In genomic region chr1:19311931-19312781, GRCh38 we compare ENCODE assay signal across 8 cellular contexts. TPM values are rescaled to one million over a fixed set of nuclear protein-coding genes. Genes with fewer than 3 reads are reported as not detected.
DNase-seq lines count a peak whose midpoint lies in the region; ATAC-seq and TF ChIP-seq lines count a peak whose summit lies in the region.

Gene AKR7A2, minus strand, starts transcription at chr1:19312144. Its CDS starts 20 bp downstream, at chr1:19312124.
A gene with protein sequence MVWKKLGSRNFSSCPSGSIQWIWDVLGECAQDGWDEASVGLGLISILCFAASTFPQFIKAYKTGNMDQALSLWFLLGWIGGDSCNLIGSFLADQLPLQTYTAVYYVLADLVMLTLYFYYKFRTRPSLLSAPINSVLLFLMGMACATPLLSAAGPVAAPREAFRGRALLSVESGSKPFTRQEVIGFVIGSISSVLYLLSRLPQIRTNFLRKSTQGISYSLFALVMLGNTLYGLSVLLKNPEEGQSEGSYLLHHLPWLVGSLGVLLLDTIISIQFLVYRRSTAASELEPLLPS (plus strand): TSS chr1:19312326. CDS start chr1:19317678, 5,352 bp downstream.

- peak; percentile 72 for DNase-seq in DMS153 treated with DMSO at 0.1 percent for 48 hours (lab: John Stamatoyannopoulos, UW; ENCODE audit: unreplicated experiment)
- peak; percentile 68 for DNase-seq in Jurkat, Clone E6-1 (ENCODE audit: low read depth, low spot score)
- DNase-seq in PC-9, result peak; percentile 69 to 91
- DNase-seq in activated T-cell treated with anti-CD3 and anti-CD28 coated beads, Interleukin-2, amount 50 U/mL, for 72 hours, result peak; percentile 93 to 98
- peak; percentile 78 to 80 for DNase-seq in stimulated activated CD8-positive, alpha-beta memory T cell treated with anti-CD3 and anti-CD28 coated beads, Interleukin-7, amount 100 ng/mL, for 1 hour (ENCODE audit: low read depth in 2 of 2)

- CTCF ChIA-PET in PC-9 (lab: Charles Lee), result no interaction called here

- H3K27ac Mint-ChIP-seq in activated T-cell treated with anti-CD3 and anti-CD28 coated beads, Interleukin-2, amount 50 U/mL, for 72 hours, result peak within 1 kb of the TSS; percentile 56

- H3K27me3 Mint-ChIP-seq in activated T-cell treated with anti-CD3 and anti-CD28 coated beads, Interleukin-2, amount 50 U/mL, for 72 hours (ENCODE audit: low read depth), result no peaks in the 10 kb centered on the region

- no peaks in the 10 kb centered on the region for H3K36me3 ChIP-seq in PC-9 (ENCODE audit: low read depth)
- H3K36me3 ChIP-seq in muscle layer of colon (ENCODE audit: insufficient read depth, low read length), result peaks cover 22% of the 10 kb centered on the region

- peaks cover 12% of the 10 kb centered on the region for H3K79me2 ChIP-seq in PC-9 (ENCODE audit: low read depth)

- intact Hi-C loops in PC-9 (cut with micrococcal nuclease; ENCODE audit: unreplicated experiment), result loop anchor here (5.0 kb wide), 1 partner anchor 60 kb away; the partner anchor contains the start of genes EMC1 and MRTO4

- peak within 1 kb of the TSS; percentile 68 for H3K9ac ChIP-seq in muscle layer of colon (ENCODE audit: low read length)

- H3K4me3 ChIP-seq in Jurkat, Clone E6-1 (ENCODE audit: low read length), result peak within 1 kb of the TSS; percentile 85
- peak within 1 kb of the TSS; percentile 75 for H3K4me3 ChIP-seq in PC-9
- H3K4me3 ChIP-seq in muscle layer of colon (ENCODE audit: low read depth in 1 of 2, low read length in 2 of 2), result peak within 1 kb of the TSS; percentile 81 to 88

- H3K36me3 Mint-ChIP-seq in activated T-cell treated with anti-CD3 and anti-CD28 coated beads, Interleukin-2, amount 50 U/mL, for 72 hours (ENCODE audit: insufficient read depth in 2 of 2), result peaks cover 4 to 6% of the 10 kb centered on the region in 2 donors

- H3K27me3 ChIP-seq in PC-9 (ENCODE audit: insufficient read depth, low read depth), result no peaks in the 10 kb centered on the region
- H3K27me3 ChIP-seq in muscle layer of colon (ENCODE audit: control insufficient read depth in 1 of 2, insufficient read depth in 2 of 2, low read length in 2 of 2), result no peaks in the 10 kb centered on the region

- ATAC-seq in GM21717 (IDR thresholded peaks at IDR 0.05; ENCODE audit: unreplicated experiment), result peak; percentile 57
- peak; percentile 93 to 97 for ATAC-seq in activated T-cell treated with anti-CD3 and anti-CD28 coated beads, Interleukin-2, amount 50 U/mL, for 72 hours (replicated peaks in 1 of 2)
- ATAC-seq in esophagus mucosa, result peak; percentile 97

- no peaks in the 10 kb centered on the region for H3K9me3 Mint-ChIP-seq in activated T-cell treated with anti-CD3 and anti-CD28 coated beads, Interleukin-2, amount 50 U/mL, for 72 hours

- H3K4me3 Mint-ChIP-seq in activated T-cell treated with anti-CD3 and anti-CD28 coated beads, Interleukin-2, amount 50 U/mL, for 72 hours, result peak within 1 kb of the TSS; percentile 88 to 94

- peaks cover 54% of the 10 kb centered on the region for H3K4me1 Mint-ChIP-seq in activated T-cell treated with anti-CD3 and anti-CD28 coated beads, Interleukin-2, amount 50 U/mL, for 72 hours (ENCODE audit: low read depth)

- POLR2A ChIA-PET in PC-9 (lab: Charles Lee; ENCODE audit: unreplicated experiment), result interaction anchor here (0.6 to 0.9 kb wide), 2 partner anchors 24 to 134 kb away, joined by 3 to 6 read pairs; no protein-coding TSS in a partner anchor

- no peak within 1 kb of the TSS for H3K27ac ChIP-seq in PC-9
- H3K27ac ChIP-seq in muscle layer of colon (ENCODE audit: low read depth, low read length), result peak within 1 kb of the TSS; percentile 85

- peaks cover 11% of the 10 kb centered on the region for H3K4me1 ChIP-seq in PC-9 (replicated peaks; ENCODE audit: insufficient read depth)
- peaks cover 23% of the 10 kb centered on the region for H3K4me1 ChIP-seq in muscle layer of colon (ENCODE audit: insufficient read depth, low read length)

- H2AFZ ChIP-seq in PC-9, result peak within 1 kb of the TSS; percentile 86

- BruUV-seq in PC-9 (replicated peaks; lab: Mats Ljungman, UMichigan), result no TSS peak

- H3K9me2 ChIP-seq in PC-9 (ENCODE audit: insufficient read depth), result no peaks in the 10 kb centered on the region

- TF ChIP-seq CTCF in PC-9 (conservative IDR thresholded peaks at IDR 0.05), result no peak

- peak within 1 kb of the TSS; percentile 92 for H3K4me2 ChIP-seq in PC-9

- H4K20me1 ChIP-seq in PC-9 (ENCODE audit: insufficient read depth), result peaks cover 6% of the 10 kb centered on the region; the same call in 1 of the 2 replicates

- H3F3A ChIP-seq in PC-9 (ENCODE audit: insufficient read depth, low read depth), result no peaks in the 10 kb centered on the region

- H3K9me3 ChIP-seq in PC-9 (ENCODE audit: insufficient read depth, low read depth), result no peaks in the 10 kb centered on the region
- H3K9me3 ChIP-seq in muscle layer of colon (ENCODE audit: low read length), result no peaks in the 10 kb centered on the region

RNA-seq across cellular contexts. Expression of gene AKR7A2, which starts in this region (rescaled TPM):
- polyA plus RNA-seq in Jurkat, Clone E6-1 (2012; ENCODE audit: insufficient read depth, insufficient read length), result 114 TPM
- total RNA-seq in PC-9 (2021) (79.6 and 114 TPM in 2 replicates), esophagus mucosa (50.2 TPM)
- 10 to 100 TPM; 31.8 to 41.7 TPM for total RNA-seq in activated T-cell treated with anti-CD3 and anti-CD28 coated beads, Interleukin-2, amount 50 U/mL, for 72 hours

RNA-seq across cellular contexts. Expression of the second gene that starts in this region (rescaled TPM):
- 7.8 TPM for polyA plus RNA-seq in Jurkat, Clone E6-1 (2012; ENCODE audit: insufficient read depth, insufficient read length)
- 13.8 and 15.1 TPM in 2 replicates for total RNA-seq in PC-9 (2021)
- total RNA-seq in activated T-cell treated with anti-CD3 and anti-CD28 coated beads, Interleukin-2, amount 50 U/mL, for 72 hours, result 10 to 100 TPM in 1 of 2 donors, 1 to 10 TPM in 1; 9.5 to 10.5 TPM
- total RNA-seq in esophagus mucosa, result 6.9 TPM
